In the genomic region with DNA sequence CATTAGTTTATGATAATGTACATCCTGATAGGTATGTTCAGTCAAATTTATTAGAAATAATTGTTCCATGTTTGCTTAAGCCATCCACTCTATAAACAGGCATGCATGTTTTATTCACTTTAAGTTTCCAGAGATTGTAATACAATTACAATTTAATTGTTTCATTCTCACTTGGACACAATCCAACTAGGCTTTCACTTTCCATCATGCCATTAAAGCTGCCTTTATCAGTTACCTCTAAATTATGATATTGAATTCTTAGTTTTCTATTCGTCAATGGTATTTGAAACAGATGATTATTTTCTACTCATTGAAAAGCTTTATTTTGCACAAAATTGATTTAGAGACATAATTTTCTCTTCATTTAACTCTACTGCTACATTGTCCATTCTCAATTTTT, we compare ENCODE assay signal across 28 cellular contexts.
"Had no signal": no experiment of that assay in that cellular context is flagged by ENCODE, and none has a peak within 500 bp of the region (broad histone marks: within the 10 kb centered on the region; RNA-seq: fewer than 3 reads in every experiment).

No MANE protein-coding gene starts in this region.

- H3K36me3 Mint-ChIP-seq: activated naive CD4-positive, alpha-beta T cell treated with anti-CD3 and anti-CD28 coated beads, Interleukin-2, amount 50 U/mL, for 72 hours; naive thymus-derived CD4-positive, alpha-beta T cell; stimulated activated effector memory CD8-positive, alpha-beta T cell treated with anti-CD3 and anti-CD28 coated beads, Interleukin-12 subunit alpha, Interleukin-12 subunit beta, amount 100 ng/mL, for 72 hours; type B pancreatic cell had no signal

- H3K4me1 Mint-ChIP-seq: endodermal cell; naive thymus-derived CD4-positive, alpha-beta T cell; stimulated activated effector memory CD8-positive, alpha-beta T cell treated with anti-CD3 and anti-CD28 coated beads, Interleukin-12 subunit alpha, Interleukin-12 subunit beta, amount 100 ng/mL, for 72 hours had no signal

- H3K36me3 ChIP-seq: breast epithelium, pancreas, prostate gland, uterus had no signal

- H3K9me3 Mint-ChIP-seq: endodermal cell, type B pancreatic cell had no signal

- H3K4me3 Mint-ChIP-seq: activated T-cell treated with anti-CD3 and anti-CD28 coated beads, Interleukin-2, amount 50 U/mL, for 72 hours; endodermal cell; naive thymus-derived CD4-positive, alpha-beta T cell; stimulated activated effector memory CD8-positive, alpha-beta T cell treated with anti-CD3 and anti-CD28 coated beads, Interleukin-12 subunit alpha, Interleukin-12 subunit beta, amount 100 ng/mL, for 72 hours; stimulated activated naive CD8-positive, alpha-beta T cell treated with anti-CD3 and anti-CD28 coated beads, Interleukin-15, Interleukin-2, amounts not matched to agents 100 ng/mL and 50 ng/mL, for 24 hours; type B pancreatic cell had no signal

- H3K27me3 ChIP-seq: breast epithelium, pancreas, uterus had no signal

- H3K27ac ChIP-seq: breast epithelium, pancreas, prostate gland, skin epidermis, uterus had no signal

- H3K9me3 ChIP-seq: breast epithelium, pancreas, prostate gland, uterus had no signal

- H3K27me3 Mint-ChIP-seq: naive thymus-derived CD4-positive, alpha-beta T cell; stimulated activated naive CD8-positive, alpha-beta T cell treated with anti-CD3 and anti-CD28 coated beads, Interleukin-15, Interleukin-2, amounts not matched to agents 100 ng/mL and 50 ng/mL, for 24 hours; type B pancreatic cell had no signal

- H3K4me1 ChIP-seq: breast epithelium, pancreas, prostate gland, uterus had no signal

- H3K4me3 ChIP-seq: breast epithelium, pancreas, prostate gland, skin epidermis, uterus had no signal

- ATAC-seq: activated naive CD4-positive, alpha-beta T cell treated with anti-CD3 and anti-CD28 coated beads, Interleukin-2, amount 50 U/mL, for 72 hours; activated T-cell treated with anti-CD3 and anti-CD28 coated beads, Interleukin-2, amount 50 U/mL, for 72 hours; esophagus mucosa; naive thymus-derived CD4-positive, alpha-beta T cell; pancreas; sciatic nerve; stimulated activated effector memory CD8-positive, alpha-beta T cell treated with anti-CD3 and anti-CD28 coated beads, Interleukin-12 subunit alpha, Interleukin-12 subunit beta, amount 100 ng/mL, for 72 hours had no signal

- H3K27ac Mint-ChIP-seq: activated naive CD4-positive, alpha-beta T cell treated with anti-CD3 and anti-CD28 coated beads, Interleukin-2, amount 50 U/mL, for 72 hours; activated T-cell treated with anti-CD3 and anti-CD28 coated beads, Interleukin-2, amount 50 U/mL, for 72 hours; endodermal cell; naive thymus-derived CD4-positive, alpha-beta T cell; stimulated activated effector memory CD8-positive, alpha-beta T cell treated with anti-CD3 and anti-CD28 coated beads, Interleukin-12 subunit alpha, Interleukin-12 subunit beta, amount 100 ng/mL, for 72 hours; stimulated activated naive CD8-positive, alpha-beta T cell treated with anti-CD3 and anti-CD28 coated beads, Interleukin-15, Interleukin-2, amounts not matched to agents 100 ng/mL and 50 ng/mL, for 24 hours; type B pancreatic cell had no signal

- DNase-seq: activated CD4-positive, alpha-beta T cell treated with anti-CD3 and anti-CD28 coated beads for 4 hours; activated CD4-positive, alpha-beta T cell treated with anti-CD3 and anti-CD28 coated beads, Interleukin-2, amount 50 U/mL, for 4 hours; activated CD4-positive, CD25-positive, alpha-beta regulatory T cell; activated naive CD4-positive, alpha-beta T cell; activated T-cell treated with anti-CD3 and anti-CD28 coated beads for 4 hours; activated T-cell treated with anti-CD3 and anti-CD28 coated beads, Interleukin-2, amount 50 U/mL, for 72 hours; central memory CD4-positive, alpha-beta T cell; endodermal cell; foreskin fibroblast; head of caudate nucleus; hippocampal formation; kidney; midbrain; naive thymus-derived CD4-positive, alpha-beta T cell; nucleus accumbens; pancreas; retina; stimulated activated CD4-positive, alpha-beta T cell treated with anti-CD3 and anti-CD28 coated beads, Interleukin-4, amount 100 ng/mL, for 24 hours; uterus had no signal
